Comparison of ENCODE assay signal across 1 cellular context in genomic region chr1:15409400-15410222, GRCh38.
A peak's percentile ranks its signal among the peaks of the same experiment; 100 is the strongest.
TF ChIP-seq lines count a peak whose summit lies in the region.

Gene EFHD2, plus strand, starts transcription at chr1:15409888. Its CDS starts 84 bp downstream, at chr1:15409972.

TF ChIP-seq in SK-N-SH, 30 proteins besides CTCF, POLR2A, EP300 and RAD21 (continued from another document):
- TF ChIP-seq POLR2AphosphoS5 (IDR thresholded peaks at IDR 0.05; ENCODE audit: low read depth, low read length) (peak; percentile 66), ELF1 (IDR thresholded peaks at IDR 0.05) (peak; percentile 71), TAF1 (IDR thresholded peaks at IDR 0.05; ENCODE audit: borderline replicate concordance, low read depth, low read length) (peak; percentile 47), SIN3A (IDR thresholded peaks at IDR 0.05; ENCODE audit: borderline replicate concordance, low read depth, low read length) (peak; percentile 52; the same call in 1 of the 2 replicates), TEAD4 (IDR thresholded peaks at IDR 0.05; ENCODE audit: borderline replicate concordance, insufficient read depth) (0 out of 2 replicates have a peak, but pooled peaks have one; percentile 14)
TF ChIP-seq in SK-N-SH: peak in this region for 6.
